Comparison of ENCODE assay signal across 8 cellular contexts in the genomic region with DNA sequence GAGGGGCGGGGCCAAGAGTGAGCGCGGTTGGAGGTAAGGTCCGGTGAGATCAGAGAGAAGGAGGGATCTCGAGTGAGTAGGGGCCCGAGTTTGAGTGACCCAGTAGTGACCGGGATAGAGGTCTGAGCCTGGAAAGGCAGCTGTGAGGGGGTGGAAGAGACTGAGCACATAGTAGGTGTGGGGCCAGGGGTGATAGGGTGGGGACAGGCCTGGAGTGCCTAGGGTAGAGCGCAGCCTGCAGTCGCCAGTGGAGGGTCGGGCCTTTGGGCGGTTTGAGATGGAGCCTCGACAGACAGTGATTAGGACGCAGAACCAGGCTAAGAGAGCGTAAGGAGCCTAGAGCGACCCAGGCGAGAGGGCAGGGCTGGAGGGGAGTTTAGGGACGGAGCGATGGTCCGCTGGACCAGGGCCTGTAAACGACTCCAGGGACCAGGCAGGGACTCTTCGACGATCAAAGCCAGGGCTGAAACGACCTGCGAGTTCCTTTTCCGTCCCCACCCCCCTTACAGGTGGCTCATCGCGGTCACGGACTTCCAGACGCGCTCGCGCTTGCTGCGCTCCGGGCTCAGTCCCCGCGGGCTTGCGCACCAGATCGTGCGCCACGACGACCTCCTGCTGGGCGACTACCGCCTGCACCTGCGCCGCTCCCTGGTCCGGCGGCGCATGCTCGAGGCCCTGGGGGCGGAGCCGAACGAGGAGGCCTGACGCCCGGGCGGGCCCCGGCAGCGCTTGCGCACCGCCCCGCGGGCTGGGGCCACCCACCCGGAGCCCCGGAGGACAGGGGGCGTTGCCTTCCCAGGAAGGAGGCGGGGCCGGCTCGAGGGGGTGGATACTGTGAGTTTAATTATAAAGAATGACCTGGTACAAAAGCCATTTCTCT. TPM values are rescaled to one million over a fixed set of nuclear protein-coding genes. Genes with fewer than 3 reads are reported as not detected.
DNase-seq lines count a peak whose midpoint lies in the region; ATAC-seq, FAIRE-seq and TF ChIP-seq lines count a peak whose summit lies in the region.

No MANE protein-coding gene starts in this region.

- H3K4me3 Mint-ChIP-seq in neural crest cell: peak overlapping the region; percentile 92

- H3K9me3 Mint-ChIP-seq in neural crest cell: no peaks in the 10 kb centered on the region

- no peak for ATAC-seq in GM21529 (IDR thresholded peaks at IDR 0.05; ENCODE audit: unreplicated experiment)

- H3K27ac Mint-ChIP-seq in neural crest cell (ENCODE audit: unreplicated experiment): peak overlapping the region; percentile 92

- DNase-seq in NCI-H524 (lab: John Stamatoyannopoulos, UW) (peak; percentile 84 to 95), activated T-cell treated with anti-CD3 and anti-CD28 coated beads for 24 hours (ENCODE audit: low read depth) (peak; percentile 57), fibroblast of peridontal ligament (ENCODE audit: extremely low read depth) (peak; percentile 5), neural crest cell (ENCODE audit: low read depth, low spot score) (peak; percentile 85), substantia nigra (lab: John Stamatoyannopoulos, UW) (peak in 48 of 49 donors; percentile 10 to 94 (median 64)), HPDE6-E6E7 (ENCODE audit: extremely low spot score) (no peak)

- H3K36me3 Mint-ChIP-seq in neural crest cell (ENCODE audit: low read depth): no peaks in the 10 kb centered on the region

- peaks cover 56% of the 10 kb centered on the region for H3K27me3 Mint-ChIP-seq in neural crest cell (ENCODE audit: low read depth)

- peak; percentile 33 for FAIRE-seq in G401.6 (lab: Jason Lieb, UNC)

- peaks cover 37% of the 10 kb centered on the region for H3K4me1 Mint-ChIP-seq in neural crest cell

- peak; percentile 24 for TF ChIP-seq CTCF in neural crest cell (conservative IDR thresholded peaks at IDR 0.05)

- peak overlapping the region; percentile 80 for H3K27ac ChIP-seq in substantia nigra (ENCODE audit: low read depth, low read length, poor library complexity, severe bottlenecking)

RNA-seq across cellular contexts. Expression of a gene that starts 9.4 kb away (rescaled TPM):
- 7.9 and 9.2 TPM in 2 replicates for total RNA-seq in neural crest cell

RNA-seq across cellular contexts. Expression of a gene that starts 19.0 kb away (rescaled TPM):
- 1.4 and 2.0 TPM in 2 replicates for total RNA-seq in neural crest cell
